Comparison of ENCODE assay signal across 10 cellular contexts in genomic region chr14:68401855-68402254, GRCh38.
A peak's percentile ranks its signal among the peaks of the same experiment; 100 is the strongest.
DNase-seq lines count a peak whose midpoint lies in the region; ATAC-seq and TF ChIP-seq lines count a peak whose summit lies in the region.
"Had no signal": no experiment of that assay in that cellular context is flagged by ENCODE, and none has a peak within 500 bp of the region (broad histone marks: within the 10 kb centered on the region; RNA-seq: fewer than 3 reads in every experiment).

No MANE protein-coding gene starts in this region.

- TF ChIP-seq CTCF in liver (IDR thresholded peaks at IDR 0.05; ENCODE audit: low read depth, low read length, missing input control) (no peak), right lobe of liver (IDR thresholded peaks at IDR 0.05) (no peak), OCI-LY1 (IDR thresholded peaks at IDR 0.05; ENCODE audit: low read length) (no peak), sigmoid colon (IDR thresholded peaks at IDR 0.05) (no peak), right atrium auricular region (IDR thresholded peaks at IDR 0.05) (no peak)

- no peaks in the 10 kb centered on the region for H4K20me1 ChIP-seq in OCI-LY1 (ENCODE audit: insufficient read depth, low read length)

- peaks cover 0 to 2% (median 0%) of the 10 kb centered on the region in 4 donors for H3K4me1 ChIP-seq in liver (ENCODE audit: control insufficient read depth in 4 of 4, insufficient read depth in 4 of 4, low read length in 3 of 4)
- H3K4me1 ChIP-seq in right lobe of liver, result no peaks in the 10 kb centered on the region
- H3K4me1 ChIP-seq in OCI-LY1 (ENCODE audit: insufficient read depth, low read length, severe bottlenecking), result peaks cover 69% of the 10 kb centered on the region
- H3K4me1 ChIP-seq in sigmoid colon, result peaks cover 0 to 68% (median 45%) of the 10 kb centered on the region in 4 donors
- peaks cover 0 to 59% of the 10 kb centered on the region in 2 donors for H3K4me1 ChIP-seq in right atrium auricular region

- WGBS in liver, result 78% methylated on average over 4 of the region's 4 CpGs
- WGBS in right lobe of liver (ENCODE audit: insufficient coverage, low coverage, low lambda C conversion rate, missing lambda C conversion rate), result 57% methylated on average over 4 of the region's 4 CpGs
- WGBS in sigmoid colon, 2 donors, result 59 to 92% methylated on average over 4 of the region's 4 CpGs

- no peak for TF ChIP-seq POLR2A in right lobe of liver (IDR thresholded peaks at IDR 0.05)
- TF ChIP-seq POLR2A in sigmoid colon (IDR thresholded peaks at IDR 0.05), result no peak

- no peaks in the 10 kb centered on the region for H3K9me2 ChIP-seq in OCI-LY1 (ENCODE audit: low read depth, low read length)

- no peaks in the 10 kb centered on the region for H3K27me3 ChIP-seq in liver (ENCODE audit: control insufficient read depth in 4 of 4, insufficient read depth in 4 of 4, low read length in 3 of 4)
- no peaks in the 10 kb centered on the region for H3K27me3 ChIP-seq in right lobe of liver
- no peaks in the 10 kb centered on the region for H3K27me3 ChIP-seq in OCI-LY1 (ENCODE audit: insufficient read depth, low read length)
- no peaks in the 10 kb centered on the region for H3K27me3 ChIP-seq in sigmoid colon
- no peaks in the 10 kb centered on the region for H3K27me3 ChIP-seq in right atrium auricular region

- H3K36me3 ChIP-seq in liver (ENCODE audit: control insufficient read depth in 4 of 4, insufficient read depth in 3 of 4, low read depth in 1 of 4, low read length in 3 of 4) (no peaks in the 10 kb centered on the region), right lobe of liver (no peaks in the 10 kb centered on the region), OCI-LY1 (ENCODE audit: insufficient read depth, low read length) (no peaks in the 10 kb centered on the region), sigmoid colon (no peaks in the 10 kb centered on the region), right atrium auricular region (no peaks in the 10 kb centered on the region)

- intact Hi-C loops in right lobe of liver (cut with DNase I), result no loop called here
- intact Hi-C loops in sigmoid colon (cut with DNase I), result loop anchor here (5.0 kb wide), 1 partner anchor 40 kb away; no protein-coding TSS in a partner anchor
- intact Hi-C loops in head of caudate nucleus (cut with DNase I), result no loop called here

- no peak overlapping the region for H3K27ac ChIP-seq in liver (ENCODE audit: low read depth in 1 of 2, low read length in 2 of 2)
- H3K27ac ChIP-seq in right lobe of liver, result no peak overlapping the region
- H3K27ac ChIP-seq in OCI-LY1 (ENCODE audit: low read depth, low read length, poor library complexity, severe bottlenecking), result peak overlapping the region; percentile 70
- H3K27ac ChIP-seq in sigmoid colon, result peak overlapping the region in 1 of 4 donors; percentile 74
- no peak overlapping the region for H3K27ac ChIP-seq in right atrium auricular region

- ATAC-seq in right lobe of liver (no peak), HG02973 (IDR thresholded peaks at IDR 0.05; ENCODE audit: unreplicated experiment) (peak; percentile 80)
- ATAC-seq: Panc1 had no signal

- H2AFZ ChIP-seq in OCI-LY1 (ENCODE audit: low read length), result no peak overlapping the region

- H3F3A ChIP-seq in OCI-LY1 (ENCODE audit: insufficient read depth, low read length), result peaks cover 10% of the 10 kb centered on the region

- H3K4me3 ChIP-seq in liver (ENCODE audit: low read depth in 1 of 3, low read length in 3 of 3), result no peak overlapping the region
- H3K4me3 ChIP-seq in right lobe of liver, result no peak overlapping the region
- H3K4me3 ChIP-seq in OCI-LY1 (ENCODE audit: low read depth, low read length, poor library complexity, severe bottlenecking), result no peak overlapping the region
- H3K4me3 ChIP-seq in sigmoid colon, result no peak overlapping the region
- H3K4me3 ChIP-seq in right atrium auricular region, result no peak overlapping the region

- peak overlapping the region; percentile 35 for H3K4me2 ChIP-seq in OCI-LY1 (ENCODE audit: low read length)

- H3K79me2 ChIP-seq in OCI-LY1 (ENCODE audit: insufficient read depth, low read length), result no peaks in the 10 kb centered on the region

- no peak for DNase-seq in right lobe of liver
- DNase-seq in sigmoid colon, result no peak
- no peak for DNase-seq in head of caudate nucleus
- no peak for DNase-seq in right atrium auricular region (ENCODE audit: low spot score)
- no peak for DNase-seq in D341Med (ENCODE audit: low spot score)
- DNase-seq: activated gamma-delta T cell had no signal

- no peak overlapping the region for H3K9ac ChIP-seq in liver (ENCODE audit: low read depth in 1 of 2, low read length in 2 of 2)
- H3K9ac ChIP-seq in OCI-LY1 (ENCODE audit: low read length), result no peak overlapping the region; the same call in 1 of the 2 replicates

- no peak for TF ChIP-seq RAD21 in liver (IDR thresholded peaks at IDR 0.05)

- TF ChIP-seq EP300 in sigmoid colon (IDR thresholded peaks at IDR 0.05), result no peak

- H3K9me3 ChIP-seq in liver (ENCODE audit: control insufficient read depth in 4 of 4, low read length in 3 of 4) (no peaks in the 10 kb centered on the region), right lobe of liver (no peaks in the 10 kb centered on the region), OCI-LY1 (ENCODE audit: low read length) (no peaks in the 10 kb centered on the region), sigmoid colon (no peaks in the 10 kb centered on the region), right atrium auricular region (no peaks in the 10 kb centered on the region)

TF ChIP-seq in liver, 16 proteins besides CTCF, POLR2A, EP300 and RAD21:
- TF ChIP-seq HNF4G (IDR thresholded peaks at IDR 0.05), result no peak
- TF ChIP-seq YY1 (IDR thresholded peaks at IDR 0.05), result no peak
- no peak for TF ChIP-seq EGR1 (IDR thresholded peaks at IDR 0.05; ENCODE audit: low read depth in 2 of 2)
- TF ChIP-seq ZBTB33 (IDR thresholded peaks at IDR 0.05), result no peak
- TF ChIP-seq JUND (IDR thresholded peaks at IDR 0.05), result peak in 1 of 2 donors; percentile 18
- TF ChIP-seq HNF4A (conservative IDR thresholded peaks at IDR 0.05), result no peak
- TF ChIP-seq GABPA (IDR thresholded peaks at IDR 0.05 in 1 of 2, conservative IDR thresholded peaks at IDR 0.05 in 1 of 2), result no peak
- TF ChIP-seq NR2F2 (IDR thresholded peaks at IDR 0.05), result peak; percentile 66
- no peak for TF ChIP-seq RXRA (IDR thresholded peaks at IDR 0.05)
- TF ChIP-seq MAX (IDR thresholded peaks at IDR 0.05), result no peak
TF ChIP-seq in liver: peak in this region for 2.
